ENCODE assay signal across 32 cellular contexts in the genomic region with DNA sequence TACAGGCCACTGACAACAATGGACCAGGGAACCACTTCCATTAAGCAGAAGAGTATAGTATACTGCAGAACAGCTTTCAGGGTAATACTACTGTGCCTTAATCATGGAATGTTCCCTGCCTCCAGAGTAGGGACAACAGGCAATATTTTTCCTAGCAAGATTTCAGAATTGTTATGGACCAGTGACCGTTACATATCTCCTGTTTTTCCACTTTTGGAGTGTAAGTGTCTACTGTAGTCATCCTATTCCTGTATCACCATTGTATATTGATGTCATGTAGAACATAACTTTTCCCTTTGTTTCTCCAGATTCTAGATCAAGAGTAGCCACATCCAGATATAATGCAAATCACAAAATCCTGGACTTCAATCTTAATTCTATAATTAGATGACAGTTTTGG. TPM values are rescaled to one million over a fixed set of nuclear protein-coding genes. Genes with fewer than 3 reads are reported as not detected.
"Had no signal": no experiment of that assay in that cellular context is flagged by ENCODE, and none has a peak within 500 bp of the region (broad histone marks: within the 10 kb centered on the region; RNA-seq: fewer than 3 reads in every experiment).

No MANE protein-coding gene starts in this region.

- H3K27ac ChIP-seq: stomach, suprapubic skin, testis, thoracic aorta, thyroid gland, tibial artery, tibial nerve, transverse colon, upper lobe of left lung, upper lobe of right lung, uterus, vagina had no signal

- H3K27me3 ChIP-seq: stomach, suprapubic skin, testis, thyroid gland, tibial artery, tibial nerve, transverse colon, upper lobe of left lung, upper lobe of right lung, uterus, vagina had no signal

- H3K36me3 ChIP-seq: stomach, suprapubic skin, thoracic aorta, thyroid gland, tibial artery, tibial nerve, transverse colon, upper lobe of left lung, upper lobe of right lung, uterus, vagina had no signal

- ATAC-seq: stimulated activated effector memory CD8-positive, alpha-beta T cell treated with anti-CD3 and anti-CD28 coated beads, Interleukin-12 subunit alpha, Interleukin-12 subunit beta, amount 100 ng/mL, for 72 hours; stimulated activated memory B cell treated with anti-CD40 and anti-IgM and Interleukin-4, amounts not matched to agents 10 μg/mL and 1 μg/mL and 100 μg/mL, for 72 hours; stimulated activated naive B cell treated with anti-CD40 and anti-IgM and Interleukin-4, amounts not matched to agents 10 μg/mL and 1 μg/mL and 100 μg/mL, for 72 hours; stimulated activated naive CD8-positive, alpha-beta T cell treated with anti-CD3 and anti-CD28 coated beads, Interleukin-15, amount 100 ng/mL, for 72 hours; stimulated activated naive CD8-positive, alpha-beta T cell treated with anti-CD3 and anti-CD28 coated beads, Interleukin-15, Interleukin-2, amounts not matched to agents 100 U/mL and 50 U/mL, for 24 hours; upper lobe of right lung had no signal

- H3K4me1 ChIP-seq: stomach, suprapubic skin, testis, thyroid gland, tibial artery, tibial nerve, transverse colon, upper lobe of left lung, upper lobe of right lung, uterus, vagina had no signal

- DNase-seq: stimulated activated CD4-positive, alpha-beta T cell treated with anti-CD3 and anti-CD28 coated beads, Interleukin-2, amount 100 ng/mL, for 48 hours; stimulated activated CD4-positive, alpha-beta T cell treated with anti-CD3 and anti-CD28 coated beads, Interleukin-4, amount 100 ng/mL, for 1 hour; stimulated activated CD4-positive, alpha-beta T cell treated with anti-CD3 and anti-CD28 coated beads, Interleukin-4, amount 100 ng/mL, for 24 hours; stimulated activated CD4-positive, alpha-beta T cell treated with anti-CD3 and anti-CD28 coated beads, Interleukin-4, amount 100 ng/mL, for 4 hours; stimulated activated CD8-positive, alpha-beta memory T cell treated with anti-CD3 and anti-CD28 coated beads, Interleukin-4, amount 100 ng/mL, for 48 hours; stimulated activated naive B cell treated with anti-CD40 and anti-IgM and Interleukin-4, amounts not matched to agents 10 μg/mL and 1 μg/mL and 100 μg/mL, for 72 hours; stimulated activated naive CD4-positive, alpha-beta T cell; stimulated activated naive CD4-positive, alpha-beta T cell treated with Interleukin-2 at 50 U/mL for 16 hours; stimulated activated naive CD8-positive, alpha-beta T cell treated with anti-CD3 and anti-CD28 coated beads, Interleukin-15, amount 100 ng/mL, for 72 hours; stimulated activated naive CD8-positive, alpha-beta T cell treated with anti-CD3 and anti-CD28 coated beads, Interleukin-15, Interleukin-2, amounts not matched to agents 100 U/mL and 50 U/mL, for 24 hours; stomach; substantia nigra; testis; thyroid gland; tibial artery; transverse colon; trophoblast cell; upper lobe of left lung; upper lobe of right lung; uterus had no signal

- H3K9me3 ChIP-seq: suprapubic skin, testis, thoracic aorta, thyroid gland, transverse colon, upper lobe of right lung, uterus, vagina had no signal

- FAIRE-seq: urothelium cell line had no signal

- H3K4me3 ChIP-seq: stomach, suprapubic skin, testis, thoracic aorta, thyroid gland, tibial artery, tibial nerve, transverse colon, upper lobe of left lung, upper lobe of right lung, uterus, vagina had no signal

RNA-seq across cellular contexts. Expression of a gene that starts 1.9 kb away (rescaled TPM):
- total RNA-seq: stomach, subcutaneous adipose tissue, suprapubic skin, temporal lobe, testis, thoracic aorta, thyroid gland, tibial nerve, transverse colon, upper lobe of left lung, upper lobe of right lung, ureter, urinary bladder, uterus, vagina had no signal
- polyA plus RNA-seq: stomach, thymus, urinary bladder had no signal

RNA-seq across cellular contexts. Expression of a gene that starts 16.1 kb away (rescaled TPM):
- total RNA-seq: subcutaneous adipose tissue, transverse colon, upper lobe of left lung, upper lobe of right lung, ureter, vagina had no signal
- polyA plus RNA-seq: stomach had no signal
